8 cellular contexts compared by ENCODE assay signal in genomic region chr19:1260749-1261511, GRCh38. TPM values are rescaled to one million over a fixed set of nuclear protein-coding genes. Genes with fewer than 3 reads are reported as not detected.
A peak's percentile ranks its signal among the peaks of the same experiment; 100 is the strongest.
DNase-seq lines count a peak whose midpoint lies in the region; ATAC-seq and TF ChIP-seq lines count a peak whose summit lies in the region.

No MANE protein-coding gene starts in this region.

- TF ChIP-seq CTCF in AG09319 (IDR thresholded peaks at IDR 0.05; ENCODE audit: low read depth, low read length), result no peak

- DNase-seq in AG09319 (ENCODE audit: extremely low read depth, low read depth), result peak; percentile 95
- DNase-seq in NCI-H510A treated with DMSO at 0.1 percent for 48 hours (lab: John Stamatoyannopoulos, UW), result peak; percentile 70
- DNase-seq in activated CD4-positive, alpha-beta T cell treated with anti-CD3 and anti-CD28 coated beads for 24 hours (ENCODE audit: low read depth in 2 of 2), result peak; percentile 95
- DNase-seq in cerebellum (ENCODE audit: low spot score), result peak; percentile 98
- peak; percentile 97 for DNase-seq in kidney tubule cell (ENCODE audit: low spot score)
- peak; percentile 90 to 98 for DNase-seq in stimulated activated CD4-positive, alpha-beta T cell treated with anti-CD3 and anti-CD28 coated beads, Interleukin-1b, Interleukin-23, amount 100 ng/mL, for 1 hour (ENCODE audit: low read depth in 2 of 2)

- peak; percentile 50 for ATAC-seq in HG03432 (IDR thresholded peaks at IDR 0.05; ENCODE audit: unreplicated experiment)

- peak; percentile 39 for TF ChIP-seq POLR2A in GM19099 (IDR thresholded peaks at IDR 0.05; ENCODE audit: extremely low read depth, insufficient read length, low read depth)

RNA-seq across cellular contexts. Expression of gene CIRBP, which starts 8.2 kb away (rescaled TPM):
- total RNA-seq in cerebellum, result 328 TPM

RNA-seq across cellular contexts. Expression of gene MIDN, which starts 12.5 kb away (rescaled TPM):
- total RNA-seq in cerebellum, result 13.6 TPM

RNA-seq across cellular contexts. Expression of gene FAM174C, which starts 14.4 kb away (rescaled TPM):
- 7.0 TPM for total RNA-seq in cerebellum

RNA-seq across cellular contexts. Expression of gene ATP5F1D, which starts 19.4 kb away (rescaled TPM):
- total RNA-seq in cerebellum, result 10.9 TPM

RNA-seq across cellular contexts. Expression of gene CBARP, which starts 23.1 kb away (rescaled TPM):
- 5.6 TPM for total RNA-seq in cerebellum

Comparison
In these comparisons a context has a peak if more than half of its experiments do, and no peak if none do; other contexts are left out.
1. Peak in every context shown above with its lines: DNase-seq and ATAC-seq.